Comparison of ENCODE assay signal across 24 cellular contexts in the genomic region with DNA sequence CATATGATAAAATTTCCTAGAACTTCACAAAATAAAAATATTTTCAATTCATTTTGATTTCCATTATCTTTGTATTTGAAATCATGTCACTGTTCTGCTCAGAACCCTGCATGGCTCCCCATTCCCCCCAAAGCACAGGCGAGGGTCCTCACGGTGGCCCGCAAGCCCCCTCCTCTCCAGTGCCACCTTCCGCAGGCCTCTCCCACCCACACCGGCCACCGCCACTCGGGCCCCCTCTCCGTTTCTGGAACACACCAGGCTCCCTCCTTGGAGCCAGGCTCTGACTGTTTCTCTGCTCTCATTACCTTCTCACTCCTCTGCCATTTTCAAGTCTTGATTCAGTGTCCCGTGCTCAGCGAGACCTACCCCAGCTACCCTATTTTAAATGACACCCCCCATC.
"Had no signal": no experiment of that assay in that cellular context is flagged by ENCODE, and none has a peak within 500 bp of the region (broad histone marks: within the 10 kb centered on the region; RNA-seq: fewer than 3 reads in every experiment).

No MANE protein-coding gene starts in this region.

- ATAC-seq: natural killer cell; right lobe of liver; stimulated activated memory B cell treated with anti-CD40 and anti-IgM and Interleukin-4, amounts not matched to agents 10 μg/mL and 1 μg/mL and 100 μg/mL, for 72 hours; stimulated activated naive CD8-positive, alpha-beta T cell treated with anti-CD3 and anti-CD28 coated beads, Interleukin-15, amount 100 ng/mL, for 72 hours had no signal

- H3K4me3 ChIP-seq: hepatocyte, left ventricle myocardium inferior, lung, ovary, right atrium auricular region, right lobe of liver, tibial nerve, vagina had no signal

- H3K27me3 ChIP-seq: hepatocyte, ovary, right atrium auricular region, right lobe of liver, tibial nerve, vagina had no signal

- H3K4me3 Mint-ChIP-seq: mesothelial cell of epicardium; naive B cell; natural killer cell; nephron progenitor cell; stimulated activated memory B cell treated with anti-CD40 and anti-IgM and Interleukin-4, amounts not matched to agents 10 μg/mL and 1 μg/mL and 100 μg/mL, for 72 hours; stimulated activated naive CD8-positive, alpha-beta T cell treated with anti-CD3 and anti-CD28 coated beads, Interleukin-15, amount 100 ng/mL, for 72 hours; type B pancreatic cell had no signal

- DNase-seq: islet precursor cell; left ventricle myocardium inferior; naive B cell; natural killer cell; nephron progenitor cell; ovary; right lobe of liver; small intestine; stimulated activated CD4-positive, alpha-beta T cell treated with anti-CD3 and anti-CD28 coated beads, Interleukin-1b, Interleukin-23, amount 100 ng/mL, for 48 hours; stimulated activated CD4-positive, alpha-beta T cell treated with anti-CD3 and anti-CD28 coated beads, Interleukin-2, amount 100 ng/mL, for 48 hours; stimulated activated CD4-positive, alpha-beta T cell treated with anti-CD3 and anti-CD28 coated beads, Interleukin-4, amount 100 ng/mL, for 4 hours; stimulated activated CD8-positive, alpha-beta memory T cell treated with anti-CD3 and anti-CD28 coated beads, Interleukin-4, amount 100 ng/mL, for 48 hours; stimulated activated naive CD4-positive, alpha-beta T cell treated with Interleukin-2 at 50 U/mL for 16 hours; stimulated activated naive CD8-positive, alpha-beta T cell treated with anti-CD3 and anti-CD28 coated beads, Interleukin-15, amount 100 ng/mL, for 72 hours; substantia nigra had no signal

- H3K27ac Mint-ChIP-seq: mesothelial cell of epicardium; naive B cell; natural killer cell; nephron progenitor cell; progenitor cell of endocrine pancreas; stimulated activated memory B cell treated with anti-CD40 and anti-IgM and Interleukin-4, amounts not matched to agents 10 μg/mL and 1 μg/mL and 100 μg/mL, for 72 hours; stimulated activated naive CD8-positive, alpha-beta T cell treated with anti-CD3 and anti-CD28 coated beads, Interleukin-15, amount 100 ng/mL, for 72 hours; type B pancreatic cell had no signal

- H3K27me3 Mint-ChIP-seq: progenitor cell of endocrine pancreas; stimulated activated memory B cell treated with anti-CD40 and anti-IgM and Interleukin-4, amounts not matched to agents 10 μg/mL and 1 μg/mL and 100 μg/mL, for 72 hours; type B pancreatic cell had no signal

- H3K4me2 ChIP-seq: hepatocyte had no signal

- H2AFZ ChIP-seq: hepatocyte had no signal

- H3K36me3 ChIP-seq: ovary, right lobe of liver had no signal

- H3K79me2 ChIP-seq: hepatocyte had no signal

- H3K4me1 ChIP-seq: right atrium auricular region, right lobe of liver, tibial nerve, vagina had no signal

- H3K9me3 ChIP-seq: left ventricle myocardium inferior, ovary, right atrium auricular region, right lobe of liver, tibial nerve, vagina had no signal

- H3K9me3 Mint-ChIP-seq: mesothelial cell of epicardium; natural killer cell; nephron progenitor cell; stimulated activated memory B cell treated with anti-CD40 and anti-IgM and Interleukin-4, amounts not matched to agents 10 μg/mL and 1 μg/mL and 100 μg/mL, for 72 hours; stimulated activated naive CD8-positive, alpha-beta T cell treated with anti-CD3 and anti-CD28 coated beads, Interleukin-15, amount 100 ng/mL, for 72 hours; type B pancreatic cell had no signal

- H3K4me1 Mint-ChIP-seq: mesothelial cell of epicardium; naive B cell; stimulated activated memory B cell treated with anti-CD40 and anti-IgM and Interleukin-4, amounts not matched to agents 10 μg/mL and 1 μg/mL and 100 μg/mL, for 72 hours; stimulated activated naive CD8-positive, alpha-beta T cell treated with anti-CD3 and anti-CD28 coated beads, Interleukin-15, amount 100 ng/mL, for 72 hours had no signal

- H3K27ac ChIP-seq: hepatocyte, left ventricle myocardium inferior, ovary, right atrium auricular region, right lobe of liver, tibial nerve, vagina had no signal

- H3K36me3 Mint-ChIP-seq: naive B cell; stimulated activated memory B cell treated with anti-CD40 and anti-IgM and Interleukin-4, amounts not matched to agents 10 μg/mL and 1 μg/mL and 100 μg/mL, for 72 hours had no signal
